8 cellular contexts compared by ENCODE assay signal in genomic region chr3:15630646-15631350, GRCh38. TPM values are rescaled to one million over a fixed set of nuclear protein-coding genes. Genes with fewer than 3 reads are reported as not detected.
DNase-seq lines count a peak whose midpoint lies in the region; ATAC-seq, FAIRE-seq and TF ChIP-seq lines count a peak whose summit lies in the region.

No MANE protein-coding gene starts in this region.

- H3K4ac ChIP-seq in mesendoderm (ENCODE audit: low read depth, low read length) = no peak overlapping the region

- no peak overlapping the region for H3K9ac ChIP-seq in mesendoderm (ENCODE audit: low read length)

- DNase-seq in BJ (ENCODE audit: low read depth) (peak; percentile 42), cardiac fibroblast (ENCODE audit: low read depth in 2 of 2) (peak; percentile 70 to 84), mesendoderm (peak; percentile 87), WERI-Rb-1 (no peak), SKM-1 (lab: John Stamatoyannopoulos, UW; ENCODE audit: unreplicated experiment) (no peak), small intestine (no peak)

- no peak for TF ChIP-seq RAD21 in Ishikawa (IDR thresholded peaks at IDR 0.05; ENCODE audit: low read depth)

- H3K4me1 ChIP-seq in mesendoderm (ENCODE audit: control insufficient read depth, low read depth, low read length) = no peaks in the 10 kb centered on the region
- peaks cover 0 to 2% of the 10 kb centered on the region in 2 donors for H3K4me1 ChIP-seq in small intestine (ENCODE audit: control insufficient read depth in 2 of 2, insufficient read depth in 1 of 2, low read depth in 1 of 2, low read length in 1 of 2)

- WGBS in mesendoderm (ENCODE audit: extremely low coverage, insufficient coverage, low lambda C conversion rate) = no CpG with 5 or more reads among the region's 8 CpGs
- WGBS in small intestine, 3 donors = 31 to 43% (median 39%) methylated on average over 8 of the region's 8 CpGs

- H2BK120ac ChIP-seq in mesendoderm (ENCODE audit: low read depth, low read length) = no peak overlapping the region

- H3K9me3 ChIP-seq in WERI-Rb-1 (ENCODE audit: severe bottlenecking) = no peaks in the 10 kb centered on the region
- no peaks in the 10 kb centered on the region for H3K9me3 ChIP-seq in small intestine (ENCODE audit: control insufficient read depth, low read depth)

- no peak overlapping the region for H3K56ac ChIP-seq in mesendoderm (ENCODE audit: low read length)

- no peak overlapping the region for H4K5ac ChIP-seq in mesendoderm (ENCODE audit: low read length)

- no peaks in the 10 kb centered on the region for H3K79me2 ChIP-seq in mesendoderm (ENCODE audit: control insufficient read depth, insufficient read depth, low read length)

- H3K27ac ChIP-seq in mesendoderm (ENCODE audit: low read depth, low read length) (no peak overlapping the region), WERI-Rb-1 (no peak overlapping the region), small intestine (ENCODE audit: low read depth in 1 of 2, low read length in 1 of 2) (no peak overlapping the region)

- peak; percentile 54 for ATAC-seq in GM19395 (IDR thresholded peaks at IDR 0.05; ENCODE audit: unreplicated experiment)

- peak overlapping the region; percentile 8 for H3K4me3 ChIP-seq in BJ (ENCODE audit: low read depth, low read length)
- H3K4me3 ChIP-seq in cardiac fibroblast (replicated peaks in 1 of 2; ENCODE audit: low read depth in 2 of 2, low read length in 2 of 2) = peak overlapping the region in 1 of 2 donors; percentile 1
- H3K4me3 ChIP-seq in mesendoderm (ENCODE audit: low read length) = no peak overlapping the region
- no peak overlapping the region for H3K4me3 ChIP-seq in WERI-Rb-1 (ENCODE audit: low read depth, low read length)
- H3K4me3 ChIP-seq in small intestine (ENCODE audit: low read depth in 1 of 2, low read length in 2 of 2) = no peak overlapping the region

- TF ChIP-seq EP300 in Ishikawa (IDR thresholded peaks at IDR 0.05; ENCODE audit: borderline replicate concordance) = peak; percentile 75

- H3K27me3 ChIP-seq in BJ (ENCODE audit: control insufficient read depth, insufficient read depth, low read length) (no peaks in the 10 kb centered on the region), mesendoderm (ENCODE audit: insufficient read depth, low read length, poor library complexity) (no peaks in the 10 kb centered on the region), WERI-Rb-1 (ENCODE audit: insufficient read depth, low read depth, severe bottlenecking) (no peaks in the 10 kb centered on the region), small intestine (ENCODE audit: control insufficient read depth in 2 of 2, insufficient read depth in 2 of 2, low read length in 2 of 2) (no peaks in the 10 kb centered on the region)

- no peak overlapping the region for H3K18ac ChIP-seq in mesendoderm (ENCODE audit: low read length)

- no peak overlapping the region for H2BK15ac ChIP-seq in mesendoderm (replicated peaks; ENCODE audit: low read depth)

- CTCF ChIA-PET in BJ (lab: Yijun Ruan, JAX) = interaction anchor here (0.6 to 7.9 kb wide), 13 partner anchors 33 to 611 kb away, joined by 3 to 57 read pairs (median 3); no protein-coding TSS in a partner anchor

- no peak overlapping the region for H2BK5ac ChIP-seq in mesendoderm (ENCODE audit: low read length)

- no peaks in the 10 kb centered on the region for H3K79me1 ChIP-seq in mesendoderm (ENCODE audit: low read length)

- H3K36me3 ChIP-seq in BJ (ENCODE audit: control insufficient read depth, insufficient read depth, low read length) (no peaks in the 10 kb centered on the region), mesendoderm (ENCODE audit: control insufficient read depth, insufficient read depth, low read length) (no peaks in the 10 kb centered on the region), WERI-Rb-1 (no peaks in the 10 kb centered on the region), small intestine (ENCODE audit: control insufficient read depth in 2 of 2, insufficient read depth in 2 of 2, low read length in 2 of 2) (peaks cover 0 to 4% of the 10 kb centered on the region in 2 donors)

- TF ChIP-seq CTCF in BJ (IDR thresholded peaks at IDR 0.05; ENCODE audit: insufficient read depth, low read depth, low read length) (no peak), cardiac fibroblast (IDR thresholded peaks at IDR 0.05; ENCODE audit: low read depth, low read length) (no peak), WERI-Rb-1 (IDR thresholded peaks at IDR 0.05; ENCODE audit: low read depth, low read length) (no peak)

- H3K23ac ChIP-seq in mesendoderm (ENCODE audit: low read length) = no peak overlapping the region

- POLR2A ChIA-PET in BJ (lab: Charles Lee) = interaction anchor here (0.6 to 1.1 kb wide), 2 partner anchors 30 to 193 kb away, joined by 3 to 5 read pairs; partner anchors contain the start of genes BTD and HACL1

- no peak for FAIRE-seq in small intestine (lab: Jason Lieb, UNC)

- no peak overlapping the region for H4K8ac ChIP-seq in mesendoderm (ENCODE audit: low read depth, low read length)

- H2AK5ac ChIP-seq in mesendoderm (ENCODE audit: low read length) = no peak overlapping the region

- no peak overlapping the region for H3K4me2 ChIP-seq in mesendoderm (ENCODE audit: low read length)

TF ChIP-seq in Ishikawa, 13 proteins besides CTCF, POLR2A, EP300 and RAD21:
- TF ChIP-seq YY1 (IDR thresholded peaks at IDR 0.05; ENCODE audit: low read depth) (no peak), EGR1 (IDR thresholded peaks at IDR 0.05) (no peak), FOXM1 (IDR thresholded peaks at IDR 0.05; ENCODE audit: borderline replicate concordance, low read depth) (peak; percentile 31; the same call in 1 of the 2 replicates), NFIC (IDR thresholded peaks at IDR 0.05) (peak; percentile 90), TEAD4 (IDR thresholded peaks at IDR 0.05) (peak; percentile 48; the same call in 1 of the 2 replicates), TCF12 (IDR thresholded peaks at IDR 0.05; ENCODE audit: low read depth) (0 out of 2 replicates have a peak, but pooled peaks have one; percentile 25), ZBTB7A (IDR thresholded peaks at IDR 0.05; ENCODE audit: low read depth) (no peak)
- TF ChIP-seq, protein P1, sequence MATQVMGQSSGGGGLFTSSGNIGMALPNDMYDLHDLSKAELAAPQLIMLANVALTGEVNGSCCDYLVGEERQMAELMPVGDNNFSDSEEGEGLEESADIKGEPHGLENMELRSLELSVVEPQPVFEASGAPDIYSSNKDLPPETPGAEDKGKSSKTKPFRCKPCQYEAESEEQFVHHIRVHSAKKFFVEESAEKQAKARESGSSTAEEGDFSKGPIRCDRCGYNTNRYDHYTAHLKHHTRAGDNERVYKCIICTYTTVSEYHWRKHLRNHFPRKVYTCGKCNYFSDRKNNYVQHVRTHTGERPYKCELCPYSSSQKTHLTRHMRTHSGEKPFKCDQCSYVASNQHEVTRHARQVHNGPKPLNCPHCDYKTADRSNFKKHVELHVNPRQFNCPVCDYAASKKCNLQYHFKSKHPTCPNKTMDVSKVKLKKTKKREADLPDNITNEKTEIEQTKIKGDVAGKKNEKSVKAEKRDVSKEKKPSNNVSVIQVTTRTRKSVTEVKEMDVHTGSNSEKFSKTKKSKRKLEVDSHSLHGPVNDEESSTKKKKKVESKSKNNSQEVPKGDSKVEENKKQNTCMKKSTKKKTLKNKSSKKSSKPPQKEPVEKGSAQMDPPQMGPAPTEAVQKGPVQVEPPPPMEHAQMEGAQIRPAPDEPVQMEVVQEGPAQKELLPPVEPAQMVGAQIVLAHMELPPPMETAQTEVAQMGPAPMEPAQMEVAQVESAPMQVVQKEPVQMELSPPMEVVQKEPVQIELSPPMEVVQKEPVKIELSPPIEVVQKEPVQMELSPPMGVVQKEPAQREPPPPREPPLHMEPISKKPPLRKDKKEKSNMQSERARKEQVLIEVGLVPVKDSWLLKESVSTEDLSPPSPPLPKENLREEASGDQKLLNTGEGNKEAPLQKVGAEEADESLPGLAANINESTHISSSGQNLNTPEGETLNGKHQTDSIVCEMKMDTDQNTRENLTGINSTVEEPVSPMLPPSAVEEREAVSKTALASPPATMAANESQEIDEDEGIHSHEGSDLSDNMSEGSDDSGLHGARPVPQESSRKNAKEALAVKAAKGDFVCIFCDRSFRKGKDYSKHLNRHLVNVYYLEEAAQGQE (IDR thresholded peaks at IDR 0.05; ENCODE audit: low read depth) = no peak
- TF ChIP-seq, protein P2, sequence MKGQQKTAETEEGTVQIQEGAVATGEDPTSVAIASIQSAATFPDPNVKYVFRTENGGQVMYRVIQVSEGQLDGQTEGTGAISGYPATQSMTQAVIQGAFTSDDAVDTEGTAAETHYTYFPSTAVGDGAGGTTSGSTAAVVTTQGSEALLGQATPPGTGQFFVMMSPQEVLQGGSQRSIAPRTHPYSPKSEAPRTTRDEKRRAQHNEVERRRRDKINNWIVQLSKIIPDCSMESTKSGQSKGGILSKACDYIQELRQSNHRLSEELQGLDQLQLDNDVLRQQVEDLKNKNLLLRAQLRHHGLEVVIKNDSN (IDR thresholded peaks at IDR 0.05) = no peak

RNA-seq across cellular contexts. Expression of gene BTD, which starts 29.3 kb away (rescaled TPM):
- polyA plus RNA-seq in BJ (2011; rRNA removed) (24.8 and 26.6 TPM in 2 replicates), small intestine (10 to 100 TPM; 20.6 to 37.6 (median 29.0) TPM)
- 11.9 and 15.5 TPM in 2 replicates for polyA minus RNA-seq in BJ (2011; rRNA and poly(A)+ RNA removed)
- polyA plus RNA-seq in mesendoderm (2013, experiment 1 of 2) = 15.7 TPM
- 15.1 TPM for polyA plus RNA-seq in mesendoderm (2013, experiment 2 of 2)

RNA-seq across cellular contexts. Expression of gene HACL1, which starts 29.4 kb away (rescaled TPM):
- 32.4 and 35.1 TPM in 2 replicates for polyA plus RNA-seq in BJ (2011; rRNA removed)
- polyA minus RNA-seq in BJ (2011; rRNA and poly(A)+ RNA removed) = 16.5 and 25.0 TPM in 2 replicates
- 28.8 TPM for polyA plus RNA-seq in mesendoderm (2013, experiment 1 of 2)
- 27.7 TPM for polyA plus RNA-seq in mesendoderm (2013, experiment 2 of 2)
- 100 to 1,000 TPM in 2 of 3 donors, 10 to 100 TPM in 1; 24.5 to 138 (median 121) TPM for polyA plus RNA-seq in small intestine

Comparison
In these comparisons a context has a peak if more than half of its experiments do, and no peak if none do; other contexts are left out.
1. DNase-seq: peak in BJ (single experiment), cardiac fibroblast (2 of 2) and mesendoderm (single experiment); none in WERI-Rb-1 (single experiment), SKM-1 (single experiment) and small intestine (single experiment).